10 cellular contexts compared by ENCODE assay signal in genomic region chr4:60463846-60464502, GRCh38.
DNase-seq lines count a peak whose midpoint lies in the region; ATAC-seq, FAIRE-seq and TF ChIP-seq lines count a peak whose summit lies in the region.
"Had no signal": no experiment of that assay in that cellular context is flagged by ENCODE, and none has a peak within 500 bp of the region (broad histone marks: within the 10 kb centered on the region; RNA-seq: fewer than 3 reads in every experiment).

No MANE protein-coding gene starts in this region.

- no peaks in the 10 kb centered on the region for H4K20me1 ChIP-seq in H1 (replicated peaks in 1 of 2; ENCODE audit: control insufficient read depth in 1 of 2, insufficient read depth in 2 of 2, low read length in 2 of 2)

- POLR2A ChIA-PET in H1 (lab: Charles Lee; ENCODE audit: partially characterized antibody): no interaction called here

- H3K56ac ChIP-seq in H1 (replicated peaks; ENCODE audit: insufficient read length, low read depth, low read length): no peak overlapping the region

- peak; percentile 17 for DNase-seq in AG20443 (ENCODE audit: low spot score)
- DNase-seq in LNCaP clone FGC (ENCODE audit: low read depth): no peak
- peak in 1 of 2 experiments; percentile 49 for DNase-seq in H1 (ENCODE audit: low read depth in 1 of 2, low spot score in 2 of 2)
- no peak for DNase-seq in HuH-7.5 (ENCODE audit: low spot score)
- DNase-seq in frontal cortex (ENCODE audit: low spot score in 2 of 2): no peak
- no peak for DNase-seq in activated CD8-positive, alpha-beta memory T cell treated with anti-CD3 and anti-CD28 coated beads, Interleukin-2, amount 10 ng/mL, durations not matched to agents 7 days and 5 days
- DNase-seq: SW 1271 had no signal

- H3K18ac ChIP-seq in H1 (ENCODE audit: extremely low read depth, low read length): no peak overlapping the region; the same call in 1 of the 2 replicates

- H3K4me1 Mint-ChIP-seq in activated CD8-positive, alpha-beta memory T cell treated with anti-CD3 and anti-CD28 coated beads, Interleukin-2, amount 10 ng/mL, durations not matched to agents 7 days and 5 days: no peaks in the 10 kb centered on the region

- peaks cover 0 to 3% (median under 1%) of the 10 kb centered on the region in 4 experiments; a peak in 1 of 7 replicates for H3K4me1 ChIP-seq in H1 (replicated peaks in 1 of 4; ENCODE audit: control insufficient read depth in 3 of 4, insufficient read depth in 4 of 4, low read length in 3 of 4)

- no peaks in the 10 kb centered on the region for H3K79me2 ChIP-seq in H1 (ENCODE audit: control insufficient read depth in 1 of 2, insufficient read depth in 2 of 2, low read length in 2 of 2)

- CTCF ChIA-PET in H1 (lab: Charles Lee; ENCODE audit: partially characterized antibody): interaction anchor here (0.9 to 1.6 kb wide), 4 partner anchors 9 to 154 kb away, joined by 3 to 10 read pairs (median 4); no protein-coding TSS in a partner anchor
- CTCF ChIA-PET in activated CD8-positive, alpha-beta memory T cell treated with anti-CD3 and anti-CD28 coated beads, Interleukin-2, amount 10 ng/mL, durations not matched to agents 7 days and 5 days (lab: Charles Lee): no interaction called here

- H3K23me2 ChIP-seq in H1 (ENCODE audit: low read depth, low read length): no peaks in the 10 kb centered on the region

- no peaks in the 10 kb centered on the region for H3K9me3 ChIP-seq in H1 (ENCODE audit: insufficient read depth in 2 of 2, low read depth in 1 of 2, low read length in 1 of 2)

- H3K4me3 ChIP-seq in LNCaP clone FGC (ENCODE audit: low read depth, low read length): no peak overlapping the region
- no peak overlapping the region for H3K4me3 ChIP-seq in H1 (ENCODE audit: extremely low read depth in 1 of 4, insufficient read depth in 2 of 4, low read depth in 3 of 4, low read length in 4 of 4)

- ATAC-seq in GM18909 (IDR thresholded peaks at IDR 0.05; ENCODE audit: poor library complexity, unreplicated experiment) (peak; percentile 50), GM21515 (IDR thresholded peaks at IDR 0.05; ENCODE audit: unreplicated experiment) (no peak)
- no peak for ATAC-seq in activated CD8-positive, alpha-beta memory T cell treated with anti-CD3 and anti-CD28 coated beads, Interleukin-2, amount 10 ng/mL, durations not matched to agents 7 days and 5 days

- no peak overlapping the region for H3K9ac ChIP-seq in H1 (replicated peaks in 1 of 4; ENCODE audit: extremely low read depth in 1 of 4, low read depth in 3 of 4, low read length in 3 of 4)

- H4K91ac ChIP-seq in H1 (replicated peaks; ENCODE audit: insufficient read length, low read length): no peak overlapping the region

- peak overlapping the region; percentile 28 for H4K8ac ChIP-seq in H1 (ENCODE audit: extremely low read depth, insufficient read depth, low read length)

- no peak for TF ChIP-seq POLR2A in H1 (IDR thresholded peaks at IDR 0.05; ENCODE audit: control extremely low read depth in 1 of 2, low read depth in 2 of 2, low read length in 2 of 2)

- H3K4me2 ChIP-seq in H1 (ENCODE audit: insufficient read depth in 1 of 2, low read depth in 2 of 2, low read length in 2 of 2): no peak overlapping the region

- FAIRE-seq in H1 (lab: Jason Lieb, UNC) (no peak), frontal cortex (lab: Jason Lieb, UNC) (no peak)
- FAIRE-seq: urothelium cell line had no signal

- no peak overlapping the region for H2BK20ac ChIP-seq in H1 (ENCODE audit: low read length)

- no peaks in the 10 kb centered on the region for H3K36me3 ChIP-seq in H1 (ENCODE audit: control insufficient read depth in 2 of 4, insufficient read depth in 4 of 4, low read length in 3 of 4)

- no peak overlapping the region for H2BK120ac ChIP-seq in H1 (replicated peaks; ENCODE audit: low read depth, low read length)

- H2BK12ac ChIP-seq in H1 (ENCODE audit: low read depth, low read length): peak overlapping the region; percentile 68; the same call in 1 of the 2 replicates

- peak; percentile 56 to 63 for TF ChIP-seq RAD21 in H1 (IDR thresholded peaks at IDR 0.05 in 1 of 2, conservative IDR thresholded peaks at IDR 0.05 in 1 of 2; ENCODE audit: low read depth in 2 of 2, low read length in 2 of 2)

- no peak for TF ChIP-seq EP300 in H1 (IDR thresholded peaks at IDR 0.05; ENCODE audit: borderline replicate concordance in 1 of 2, low read depth in 2 of 2, low read length in 2 of 2)

- no peaks in the 10 kb centered on the region for H3K27me3 Mint-ChIP-seq in activated CD8-positive, alpha-beta memory T cell treated with anti-CD3 and anti-CD28 coated beads, Interleukin-2, amount 10 ng/mL, durations not matched to agents 7 days and 5 days

- no peaks in the 10 kb centered on the region for H3K27me3 ChIP-seq in H1 (replicated peaks in 1 of 4; ENCODE audit: control insufficient read depth in 3 of 4, extremely low read depth in 1 of 4, insufficient read depth in 3 of 4, low read length in 3 of 4)

- no peak overlapping the region for H4K5ac ChIP-seq in H1 (ENCODE audit: insufficient read length, low read depth, low read length)

- no peak overlapping the region for H3K4me3 Mint-ChIP-seq in activated CD8-positive, alpha-beta memory T cell treated with anti-CD3 and anti-CD28 coated beads, Interleukin-2, amount 10 ng/mL, durations not matched to agents 7 days and 5 days

- H2AK5ac ChIP-seq in H1 (ENCODE audit: low read depth, low read length): no peak overlapping the region

- H3K14ac ChIP-seq in H1 (ENCODE audit: insufficient read length): no peak overlapping the region

- H2BK5ac ChIP-seq in H1 (ENCODE audit: low read depth, low read length): no peak overlapping the region

- H3K27ac Mint-ChIP-seq in activated CD8-positive, alpha-beta memory T cell treated with anti-CD3 and anti-CD28 coated beads, Interleukin-2, amount 10 ng/mL, durations not matched to agents 7 days and 5 days: no peak overlapping the region

- WGBS in H1 (ENCODE audit: extremely low coverage in 1 of 2, insufficient coverage in 1 of 2, insufficient read length in 1 of 2, insufficient replicate concordance in 2 of 2, low coverage in 1 of 2, low lambda C conversion rate in 2 of 2, missing lambda C conversion rate in 1 of 2), 2 experiments: 72% methylated on average over 3 of the region's 4 CpGs; no CpG with 5 or more reads in 1 of the 2 experiments

- TF ChIP-seq CTCF in LNCaP clone FGC (IDR thresholded peaks at IDR 0.05; ENCODE audit: control insufficient read depth, extremely low read depth, insufficient read depth) (peak; percentile 57), H1 (IDR thresholded peaks at IDR 0.05; ENCODE audit: control extremely low read depth in 1 of 3, insufficient read depth in 1 of 3, low read depth in 1 of 3, low read length in 3 of 3) (peak in 2 of 3 experiments; percentile 28 to 55; a peak in 3 of 4 replicates)

- no peaks in the 10 kb centered on the region for H3K79me1 ChIP-seq in H1 (ENCODE audit: low read depth, low read length)

- H3K36me3 Mint-ChIP-seq in activated CD8-positive, alpha-beta memory T cell treated with anti-CD3 and anti-CD28 coated beads, Interleukin-2, amount 10 ng/mL, durations not matched to agents 7 days and 5 days: no peaks in the 10 kb centered on the region

- no peak overlapping the region for H3K27ac ChIP-seq in H1 (ENCODE audit: low read depth, low read length)

- H3K9me3 Mint-ChIP-seq in activated CD8-positive, alpha-beta memory T cell treated with anti-CD3 and anti-CD28 coated beads, Interleukin-2, amount 10 ng/mL, durations not matched to agents 7 days and 5 days (ENCODE audit: low read depth): peaks cover 8% of the 10 kb centered on the region

- no peak overlapping the region for H3K4ac ChIP-seq in H1 (replicated peaks; ENCODE audit: insufficient read length, low read depth, low read length)

- H3K23ac ChIP-seq in H1 (ENCODE audit: insufficient read length): no peak overlapping the region

- H2AFZ ChIP-seq in H1 (ENCODE audit: low read length): peak overlapping the region; percentile 92

- H2BK15ac ChIP-seq in H1 (ENCODE audit: low read length): no peak overlapping the region

TF ChIP-seq in H1, 55 proteins besides CTCF, POLR2A, EP300 and RAD21 (continues in another document):
- TF ChIP-seq TBP (IDR thresholded peaks at IDR 0.05; ENCODE audit: low read depth, low read length) (no peak), NRF1 (IDR thresholded peaks at IDR 0.05; ENCODE audit: low read depth, low read length) (no peak), RBBP5 (IDR thresholded peaks at IDR 0.05; ENCODE audit: borderline replicate concordance, low read depth, low read length) (no peak), RFX5 (IDR thresholded peaks at IDR 0.05; ENCODE audit: borderline replicate concordance, low read depth, low read length) (no peak), ATF2 (IDR thresholded peaks at IDR 0.05; ENCODE audit: low read length) (no peak), GTF2F1 (IDR thresholded peaks at IDR 0.05; ENCODE audit: borderline replicate concordance, low read depth, low read length) (no peak), POLR2AphosphoS5 (IDR thresholded peaks at IDR 0.05; ENCODE audit: low read depth, low read length) (no peak)
